ENCODE assay signal across 8 cellular contexts in genomic region chr7:30727061-30727945, GRCh38. TPM values are rescaled to one million over a fixed set of nuclear protein-coding genes. Genes with fewer than 3 reads are reported as not detected.
DNase-seq lines count a peak whose midpoint lies in the region; ATAC-seq and TF ChIP-seq lines count a peak whose summit lies in the region.

No MANE protein-coding gene starts in this region.

- DNase-seq in AG20443 (ENCODE audit: low spot score) = peak; percentile 74
- DNase-seq in H7 = peak; percentile 65
- DNase-seq in T-helper 2 cell = peak in 3 of 5 experiments; percentile 31 to 96 (median 62)
- DNase-seq in A673 (ENCODE audit: low spot score) = no peak
- DNase-seq in amygdala (lab: John Stamatoyannopoulos, UW) = no peak
- DNase-seq in NCI-H2171 treated with DMSO at 0.1 percent for 48 hours (lab: John Stamatoyannopoulos, UW) = no peak

- H3K27me3 ChIP-seq in H7 (ENCODE audit: control insufficient read depth, insufficient read depth, low read length) (no peaks in the 10 kb centered on the region), A673 (replicated peaks; ENCODE audit: insufficient read depth, low read depth, low read length, poor library complexity) (peaks cover 23% of the 10 kb centered on the region)

- POLR2A ChIA-PET in A673 (lab: Charles Lee; ENCODE audit: low non-redundant PET) = no interaction called here

- CTCF ChIA-PET in A673 (lab: Charles Lee) = no interaction called here

- H3K4me3 ChIP-seq in H7 (ENCODE audit: insufficient read depth, low read depth, low read length) = no peak overlapping the region
- no peak overlapping the region for H3K4me3 ChIP-seq in A673 (ENCODE audit: low read depth, low read length, poor library complexity, severe bottlenecking)

- BruUV-seq in A673 (replicated peaks; lab: Mats Ljungman, UMichigan) = no TSS peak

- no peaks in the 10 kb centered on the region for H3K4me1 ChIP-seq in A673 (ENCODE audit: insufficient read depth, low read length, poor library complexity, severe bottlenecking)

- H3K9me3 ChIP-seq in A673 (ENCODE audit: low read depth, low read length, poor library complexity, severe bottlenecking) = no peaks in the 10 kb centered on the region

- no peak overlapping the region for H3K27ac ChIP-seq in A673 (ENCODE audit: low read depth, low read length, poor library complexity, severe bottlenecking)

- intact Hi-C loops in A673 (cut with micrococcal nuclease; ENCODE audit: unreplicated experiment) = no loop called here

- TF ChIP-seq CTCF in A673 (conservative IDR thresholded peaks at IDR 0.05; ENCODE audit: low read depth, low read length) = no peak

- ATAC-seq in esophagus mucosa = peak; percentile 37
- ATAC-seq in HG03520 (IDR thresholded peaks at IDR 0.05; ENCODE audit: unreplicated experiment) = no peak

- no peaks in the 10 kb centered on the region for H3K36me3 ChIP-seq in H7 (replicated peaks; ENCODE audit: control insufficient read depth, insufficient read depth, low read length)
- no peaks in the 10 kb centered on the region for H3K36me3 ChIP-seq in A673 (ENCODE audit: insufficient read depth, low read length, poor library complexity, severe bottlenecking)

RNA-seq across cellular contexts. Expression of gene INMT, which starts 24.6 kb away (rescaled TPM):
- total RNA-seq in H7 (2014; rRNA removed; shearing (Covaris generic)) = 1.0 and 3.9 TPM in 2 replicates
- 1.5 TPM for total RNA-seq in esophagus mucosa
- 0.11 and 0.17 TPM in 2 replicates for total RNA-seq in A673 (2021)

RNA-seq across cellular contexts. Expression of gene MINDY4, which starts 43.9 kb away (rescaled TPM):
- total RNA-seq in H7 (2014; rRNA removed; shearing (Covaris generic)) = 1.4 and 2.0 TPM in 2 replicates
- total RNA-seq in esophagus mucosa (2.4 TPM), A673 (2021) (3.8 and 4.0 TPM in 2 replicates)

RNA-seq across cellular contexts. Expression of gene CRHR2, which starts 45.0 kb away (rescaled TPM):
- total RNA-seq in H7 (2014; rRNA removed; shearing (Covaris generic)) = not detected in 2 replicates
- total RNA-seq in esophagus mucosa = not detected
- total RNA-seq in A673 (2021) = not detected in 2 replicates

Comparison
In these comparisons a context has a peak if more than half of its experiments do, and no peak if none do; other contexts are left out.
1. DNase-seq: peak in AG20443 (single experiment), H7 (single experiment) and T-helper 2 cell (3 of 5); none in A673 (single experiment), amygdala (0 of 56) and NCI-H2171 treated with DMSO at 0.1 percent for 48 hours (single experiment).